ENCODE assay signal across 17 cellular contexts in the genomic region with DNA sequence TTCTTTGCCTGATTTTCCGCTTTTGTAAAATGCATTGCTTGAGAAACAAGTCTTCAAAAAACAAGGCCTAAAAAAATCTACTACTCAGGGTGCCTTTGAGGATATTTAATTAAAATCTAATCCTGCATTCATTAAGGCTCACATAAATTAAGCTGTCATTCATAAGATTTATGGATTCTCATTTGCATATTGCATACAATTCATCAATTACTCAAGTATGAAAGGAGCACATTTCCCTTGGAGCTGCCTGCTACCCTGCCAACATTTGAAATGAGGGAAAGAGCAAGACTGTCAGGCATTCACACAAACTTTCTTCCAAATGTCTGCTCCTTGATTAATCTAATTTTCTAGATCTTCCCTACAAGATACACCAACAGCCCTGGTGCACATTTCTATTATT.
DNase-seq lines count a peak whose midpoint lies in the region; ATAC-seq, FAIRE-seq and TF ChIP-seq lines count a peak whose summit lies in the region.
"Had no signal": no experiment of that assay in that cellular context is flagged by ENCODE, and none has a peak within 500 bp of the region (broad histone marks: within the 10 kb centered on the region; RNA-seq: fewer than 3 reads in every experiment).

No MANE protein-coding gene starts in this region.

- H3K9me3 ChIP-seq in neural progenitor cell (ENCODE audit: low read depth) = no peaks in the 10 kb centered on the region
- H3K9me3 ChIP-seq: Caco-2 had no signal

- H3K36me3 ChIP-seq in neural progenitor cell = no peaks in the 10 kb centered on the region

- no peak overlapping the region for H3K4me3 ChIP-seq in neural progenitor cell
- H3K4me3 ChIP-seq: K562 had no signal

- FAIRE-seq in D721Med (lab: Jason Lieb, UNC) = peak; percentile 51
- FAIRE-seq: GM12891, H1, K562 had no signal

- intact Hi-C loops in natural killer cell (cut with micrococcal nuclease) = no loop called here

- H4K20me1 ChIP-seq in neural progenitor cell (ENCODE audit: low read depth) = no peaks in the 10 kb centered on the region

- H3K27me3 Mint-ChIP-seq in WTC11 (ENCODE audit: low read depth) (no peaks in the 10 kb centered on the region), neural progenitor cell (ENCODE audit: insufficient read depth, low read depth) (no peaks in the 10 kb centered on the region), natural killer cell (ENCODE audit: low read depth in 2 of 2) (no peaks in the 10 kb centered on the region)
- H3K27me3 Mint-ChIP-seq: CD4-positive, alpha-beta T cell had no signal

- no peak overlapping the region for H3K4me2 ChIP-seq in neural progenitor cell

- CTCF ChIA-PET in HEK293T (lab: Yijun Ruan, JAX) (no interaction called here), WTC11 (lab: Charles Lee) (no interaction called here)

- H3K4me3 Mint-ChIP-seq in WTC11 = no peak overlapping the region
- no peak overlapping the region for H3K4me3 Mint-ChIP-seq in neural progenitor cell
- no peak overlapping the region for H3K4me3 Mint-ChIP-seq in natural killer cell
- H3K4me3 Mint-ChIP-seq: CD4-positive, alpha-beta T cell; H9 had no signal

- no peak for TF ChIP-seq CTCF in D721Med (IDR thresholded peaks at IDR 0.05; ENCODE audit: insufficient read depth, missing control alignments)
- TF ChIP-seq CTCF in WTC11 (IDR thresholded peaks at IDR 0.05) = no peak
- no peak for TF ChIP-seq CTCF in neural progenitor cell (IDR thresholded peaks at IDR 0.05)
- no peak for TF ChIP-seq CTCF in natural killer cell (IDR thresholded peaks at IDR 0.05)

- H3F3A ChIP-seq in neural progenitor cell (ENCODE audit: low read depth) = peaks cover 6% of the 10 kb centered on the region

- no peak overlapping the region for H3K9ac ChIP-seq in neural progenitor cell

- POLR2A ChIA-PET in HEK293T (lab: Yijun Ruan, JAX) = no interaction called here
- POLR2A ChIA-PET in WTC11 (lab: Charles Lee) = no interaction called here

- H3K79me2 ChIP-seq in neural progenitor cell (ENCODE audit: low read depth) = no peaks in the 10 kb centered on the region

- 0 out of 2 replicates have a peak, but pooled peaks cover 4% of the 10 kb centered on the region for H3K9me3 Mint-ChIP-seq in WTC11
- H3K9me3 Mint-ChIP-seq in neural progenitor cell = peaks cover 6% of the 10 kb centered on the region
- H3K9me3 Mint-ChIP-seq in natural killer cell = peaks cover 0 to 4% of the 10 kb centered on the region in 2 donors
- H3K9me3 Mint-ChIP-seq: CD4-positive, alpha-beta T cell; H9 had no signal

- peak overlapping the region; percentile 0 for H3K27ac ChIP-seq in neural progenitor cell
- H3K27ac ChIP-seq: C4-2B, HL-60 had no signal

- DNase-seq in D721Med (ENCODE audit: insufficient read length, low spot score) (no peak), HEK293T (ENCODE audit: extremely low spot score) (no peak), WTC11 (ENCODE audit: low spot score) (no peak), neural progenitor cell (ENCODE audit: low spot score) (no peak), NCI-H226 (no peak), natural killer cell (no peak)
- DNase-seq: AML-193; Caco-2; CD4-positive, alpha-beta T cell; H9; IMR-90 had no signal

- H2AFZ ChIP-seq in neural progenitor cell (replicated peaks) = no peak overlapping the region

- no peak for ATAC-seq in WTC11
- no peak for ATAC-seq in GM21515 (IDR thresholded peaks at IDR 0.05; ENCODE audit: unreplicated experiment)
- no peak for ATAC-seq in natural killer cell
- ATAC-seq: K562 had no signal

- peaks cover 43% of the 10 kb centered on the region for H3K4me1 ChIP-seq in neural progenitor cell
- H3K4me1 ChIP-seq: Caco-2 had no signal

- H3K27me3 ChIP-seq in neural progenitor cell = no peaks in the 10 kb centered on the region

- peaks cover 22% of the 10 kb centered on the region for H3K4me1 Mint-ChIP-seq in WTC11
- H3K4me1 Mint-ChIP-seq in neural progenitor cell = peaks cover 33% of the 10 kb centered on the region
- no peaks in the 10 kb centered on the region for H3K4me1 Mint-ChIP-seq in natural killer cell

- H3K27ac Mint-ChIP-seq in WTC11 = peak overlapping the region; percentile 10; the same call in 1 of the 2 replicates
- H3K27ac Mint-ChIP-seq in neural progenitor cell = no peak overlapping the region
- no peak overlapping the region for H3K27ac Mint-ChIP-seq in natural killer cell
- H3K27ac Mint-ChIP-seq: CD4-positive, alpha-beta T cell; H9 had no signal

- H3K36me3 Mint-ChIP-seq in WTC11 (no peaks in the 10 kb centered on the region), neural progenitor cell (peaks cover 12% of the 10 kb centered on the region), natural killer cell (no peaks in the 10 kb centered on the region)

TF ChIP-seq in HEK293T, 16 proteins besides CTCF, POLR2A, EP300 and RAD21:
- TF ChIP-seq CTBP1 (IDR thresholded peaks at IDR 0.05; ENCODE audit: borderline replicate concordance) (no peak), ELF4 (IDR thresholded peaks at IDR 0.05) (no peak), FOXM1 (IDR thresholded peaks at IDR 0.05; ENCODE audit: borderline replicate concordance) (no peak)
- TF ChIP-seq, protein P1, sequence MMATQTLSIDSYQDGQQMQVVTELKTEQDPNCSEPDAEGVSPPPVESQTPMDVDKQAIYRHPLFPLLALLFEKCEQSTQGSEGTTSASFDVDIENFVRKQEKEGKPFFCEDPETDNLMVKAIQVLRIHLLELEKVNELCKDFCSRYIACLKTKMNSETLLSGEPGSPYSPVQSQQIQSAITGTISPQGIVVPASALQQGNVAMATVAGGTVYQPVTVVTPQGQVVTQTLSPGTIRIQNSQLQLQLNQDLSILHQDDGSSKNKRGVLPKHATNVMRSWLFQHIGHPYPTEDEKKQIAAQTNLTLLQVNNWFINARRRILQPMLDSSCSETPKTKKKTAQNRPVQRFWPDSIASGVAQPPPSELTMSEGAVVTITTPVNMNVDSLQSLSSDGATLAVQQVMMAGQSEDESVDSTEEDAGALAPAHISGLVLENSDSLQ (IDR thresholded peaks at IDR 0.05) = peak; percentile 95
TF ChIP-seq in HEK293T: peak in this region for 1.

TF ChIP-seq in WTC11, 78 proteins besides CTCF, POLR2A, EP300 and RAD21:
- TF ChIP-seq, protein P2, sequence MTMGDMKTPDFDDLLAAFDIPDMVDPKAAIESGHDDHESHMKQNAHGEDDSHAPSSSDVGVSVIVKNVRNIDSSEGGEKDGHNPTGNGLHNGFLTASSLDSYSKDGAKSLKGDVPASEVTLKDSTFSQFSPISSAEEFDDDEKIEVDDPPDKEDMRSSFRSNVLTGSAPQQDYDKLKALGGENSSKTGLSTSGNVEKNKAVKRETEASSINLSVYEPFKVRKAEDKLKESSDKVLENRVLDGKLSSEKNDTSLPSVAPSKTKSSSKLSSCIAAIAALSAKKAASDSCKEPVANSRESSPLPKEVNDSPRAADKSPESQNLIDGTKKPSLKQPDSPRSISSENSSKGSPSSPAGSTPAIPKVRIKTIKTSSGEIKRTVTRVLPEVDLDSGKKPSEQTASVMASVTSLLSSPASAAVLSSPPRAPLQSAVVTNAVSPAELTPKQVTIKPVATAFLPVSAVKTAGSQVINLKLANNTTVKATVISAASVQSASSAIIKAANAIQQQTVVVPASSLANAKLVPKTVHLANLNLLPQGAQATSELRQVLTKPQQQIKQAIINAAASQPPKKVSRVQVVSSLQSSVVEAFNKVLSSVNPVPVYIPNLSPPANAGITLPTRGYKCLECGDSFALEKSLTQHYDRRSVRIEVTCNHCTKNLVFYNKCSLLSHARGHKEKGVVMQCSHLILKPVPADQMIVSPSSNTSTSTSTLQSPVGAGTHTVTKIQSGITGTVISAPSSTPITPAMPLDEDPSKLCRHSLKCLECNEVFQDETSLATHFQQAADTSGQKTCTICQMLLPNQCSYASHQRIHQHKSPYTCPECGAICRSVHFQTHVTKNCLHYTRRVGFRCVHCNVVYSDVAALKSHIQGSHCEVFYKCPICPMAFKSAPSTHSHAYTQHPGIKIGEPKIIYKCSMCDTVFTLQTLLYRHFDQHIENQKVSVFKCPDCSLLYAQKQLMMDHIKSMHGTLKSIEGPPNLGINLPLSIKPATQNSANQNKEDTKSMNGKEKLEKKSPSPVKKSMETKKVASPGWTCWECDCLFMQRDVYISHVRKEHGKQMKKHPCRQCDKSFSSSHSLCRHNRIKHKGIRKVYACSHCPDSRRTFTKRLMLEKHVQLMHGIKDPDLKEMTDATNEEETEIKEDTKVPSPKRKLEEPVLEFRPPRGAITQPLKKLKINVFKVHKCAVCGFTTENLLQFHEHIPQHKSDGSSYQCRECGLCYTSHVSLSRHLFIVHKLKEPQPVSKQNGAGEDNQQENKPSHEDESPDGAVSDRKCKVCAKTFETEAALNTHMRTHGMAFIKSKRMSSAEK (CRISPR knock-in tag; IDR thresholded peaks at IDR 0.05; ENCODE audit: borderline replicate concordance) = no peak
